ENCODE assay signal across 1 cellular context in the genomic region with DNA sequence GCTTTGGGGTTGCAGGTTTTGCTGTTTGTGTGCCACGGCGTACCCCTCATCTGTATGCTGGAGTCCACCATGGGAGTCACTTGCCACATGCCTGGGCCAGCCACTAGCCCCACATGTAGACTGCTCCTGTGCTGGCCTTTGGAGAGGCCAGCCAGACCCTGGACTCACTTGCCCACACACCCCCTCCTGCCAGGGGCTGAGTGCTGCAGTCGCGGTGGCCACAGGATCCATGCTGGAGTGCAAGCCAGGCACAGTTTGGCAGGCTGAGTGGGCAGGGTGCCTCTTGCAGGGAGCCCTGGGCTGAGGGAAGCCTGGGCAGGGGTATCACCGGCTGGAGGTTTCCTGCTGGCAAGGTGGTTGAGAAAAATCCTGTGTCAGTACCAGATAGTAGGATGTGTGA.
TF ChIP-seq lines count a peak whose summit lies in the region.

No MANE protein-coding gene starts in this region.

TF ChIP-seq in SK-N-SH treated with all-trans-retinoic acid at 6 μM for 48 hours, 23 proteins besides CTCF, POLR2A, EP300 and RAD21:
- TF ChIP-seq SNAI2 (CRISPR knock-in tag; IDR thresholded peaks at IDR 0.05) (no peak), CSDC2 (CRISPR knock-in tag; IDR thresholded peaks at IDR 0.05) (no peak), ARNTL (CRISPR knock-in tag; IDR thresholded peaks at IDR 0.05; ENCODE audit: borderline replicate concordance, low read depth) (no peak), RARB (CRISPR knock-in tag; IDR thresholded peaks at IDR 0.05) (no peak)
- TF ChIP-seq, protein P1, sequence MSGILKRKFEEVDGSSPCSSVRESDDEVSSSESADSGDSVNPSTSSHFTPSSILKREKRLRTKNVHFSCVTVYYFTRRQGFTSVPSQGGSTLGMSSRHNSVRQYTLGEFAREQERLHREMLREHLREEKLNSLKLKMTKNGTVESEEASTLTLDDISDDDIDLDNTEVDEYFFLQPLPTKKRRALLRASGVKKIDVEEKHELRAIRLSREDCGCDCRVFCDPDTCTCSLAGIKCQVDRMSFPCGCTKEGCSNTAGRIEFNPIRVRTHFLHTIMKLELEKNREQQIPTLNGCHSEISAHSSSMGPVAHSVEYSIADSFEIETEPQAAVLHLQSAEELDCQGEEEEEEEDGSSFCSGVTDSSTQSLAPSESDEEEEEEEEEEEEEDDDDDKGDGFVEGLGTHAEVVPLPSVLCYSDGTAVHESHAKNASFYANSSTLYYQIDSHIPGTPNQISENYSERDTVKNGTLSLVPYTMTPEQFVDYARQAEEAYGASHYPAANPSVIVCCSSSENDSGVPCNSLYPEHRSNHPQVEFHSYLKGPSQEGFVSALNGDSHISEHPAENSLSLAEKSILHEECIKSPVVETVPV (CRISPR knock-in tag; IDR thresholded peaks at IDR 0.05), result no peak
- TF ChIP-seq, protein P2, sequence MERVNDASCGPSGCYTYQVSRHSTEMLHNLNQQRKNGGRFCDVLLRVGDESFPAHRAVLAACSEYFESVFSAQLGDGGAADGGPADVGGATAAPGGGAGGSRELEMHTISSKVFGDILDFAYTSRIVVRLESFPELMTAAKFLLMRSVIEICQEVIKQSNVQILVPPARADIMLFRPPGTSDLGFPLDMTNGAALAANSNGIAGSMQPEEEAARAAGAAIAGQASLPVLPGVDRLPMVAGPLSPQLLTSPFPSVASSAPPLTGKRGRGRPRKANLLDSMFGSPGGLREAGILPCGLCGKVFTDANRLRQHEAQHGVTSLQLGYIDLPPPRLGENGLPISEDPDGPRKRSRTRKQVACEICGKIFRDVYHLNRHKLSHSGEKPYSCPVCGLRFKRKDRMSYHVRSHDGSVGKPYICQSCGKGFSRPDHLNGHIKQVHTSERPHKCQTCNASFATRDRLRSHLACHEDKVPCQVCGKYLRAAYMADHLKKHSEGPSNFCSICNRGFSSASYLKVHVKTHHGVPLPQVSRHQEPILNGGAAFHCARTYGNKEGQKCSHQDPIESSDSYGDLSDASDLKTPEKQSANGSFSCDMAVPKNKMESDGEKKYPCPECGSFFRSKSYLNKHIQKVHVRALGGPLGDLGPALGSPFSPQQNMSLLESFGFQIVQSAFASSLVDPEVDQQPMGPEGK (CRISPR knock-in tag; IDR thresholded peaks at IDR 0.05; ENCODE audit: borderline replicate concordance), result no peak
